Comparison of ENCODE assay signal across 18 cellular contexts in genomic region chr3:69273895-69274294, GRCh38.
DNase-seq lines count a peak whose midpoint lies in the region; FAIRE-seq and TF ChIP-seq lines count a peak whose summit lies in the region.
"Had no signal": no experiment of that assay in that cellular context is flagged by ENCODE, and none has a peak within 500 bp of the region (broad histone marks: within the 10 kb centered on the region; RNA-seq: fewer than 3 reads in every experiment).

No MANE protein-coding gene starts in this region.

- TF ChIP-seq CTCF in MCF 10A (IDR thresholded peaks at IDR 0.05; ENCODE audit: unreplicated experiment) (no peak), breast epithelium (IDR thresholded peaks at IDR 0.05) (no peak), mammary epithelial cell (conservative IDR thresholded peaks at IDR 0.05 in 1 of 2, IDR thresholded peaks at IDR 0.05 in 1 of 2; ENCODE audit: extremely low read depth in 1 of 2, insufficient read depth in 1 of 2, low read depth in 1 of 2, low read length in 2 of 2) (no peak), fibroblast of villous mesenchyme (IDR thresholded peaks at IDR 0.05; ENCODE audit: insufficient read depth, low read depth, low read length) (no peak), smooth muscle cell (IDR thresholded peaks at IDR 0.05; ENCODE audit: borderline replicate concordance, insufficient read depth, poor library complexity, severe bottlenecking) (no peak), Calu3 (IDR thresholded peaks at IDR 0.05; ENCODE audit: unreplicated experiment) (no peak)

- H3K4me3 Mint-ChIP-seq in MCF 10A (ENCODE audit: unreplicated experiment) (no peak overlapping the region), Calu3 (ENCODE audit: low read depth, unreplicated experiment) (no peak overlapping the region)

- H3K36me3 ChIP-seq in breast epithelium (no peaks in the 10 kb centered on the region), mammary epithelial cell (ENCODE audit: insufficient read depth, low read length) (peaks cover 7% of the 10 kb centered on the region), smooth muscle cell (ENCODE audit: low read depth) (no peaks in the 10 kb centered on the region)

- H3K4me2 ChIP-seq in mammary epithelial cell (ENCODE audit: insufficient read depth, low read depth, low read length) = peak overlapping the region; percentile 26
- H3K4me2 ChIP-seq in smooth muscle cell = peak overlapping the region; percentile 25

- CTCF ChIA-PET in MCF 10A (lab: Yijun Ruan, JAX) (interaction anchor here (1.5 to 1.9 kb wide), 3 partner anchors 17 to 154 kb away, joined by 4 to 7 read pairs (median 5); no protein-coding TSS in a partner anchor), mammary epithelial cell (lab: Charles Lee; ENCODE audit: low non-redundant PET) (no interaction called here), Calu3 (lab: Charles Lee) (no interaction called here)

- H3K4me1 Mint-ChIP-seq in MCF 10A (ENCODE audit: insufficient read depth, unreplicated experiment) = peaks cover 16% of the 10 kb centered on the region
- H3K4me1 Mint-ChIP-seq in Calu3 (ENCODE audit: low read depth, unreplicated experiment) = no peaks in the 10 kb centered on the region

- no peak overlapping the region for H2AFZ ChIP-seq in mammary epithelial cell (ENCODE audit: low read depth, low read length)
- no peak overlapping the region for H2AFZ ChIP-seq in smooth muscle cell (ENCODE audit: low read depth)

- H3K27ac ChIP-seq in breast epithelium = no peak overlapping the region
- H3K27ac ChIP-seq in mammary epithelial cell (ENCODE audit: insufficient read depth, low read depth, low read length) = peak overlapping the region; percentile 49
- H3K27ac ChIP-seq in smooth muscle cell (ENCODE audit: low read depth) = no peak overlapping the region
- H3K27ac ChIP-seq: C4-2B had no signal

- H3K9me3 Mint-ChIP-seq in MCF 10A (ENCODE audit: unreplicated experiment) = no peaks in the 10 kb centered on the region
- H3K9me3 Mint-ChIP-seq in Calu3 (ENCODE audit: low read depth, unreplicated experiment) = no peaks in the 10 kb centered on the region

- TF ChIP-seq POLR2A in breast epithelium (IDR thresholded peaks at IDR 0.05) = no peak

- intact Hi-C loops in MCF 10A (cut with micrococcal nuclease) (no loop called here), breast epithelium (cut with DNase I; ENCODE audit: low total_unique reads) (no loop called here), mammary epithelial cell (cut with micrococcal nuclease) (no loop called here), Calu3 (cut with micrococcal nuclease; ENCODE audit: unreplicated experiment) (no loop called here)

- POLR2A ChIA-PET in MCF 10A (lab: Yijun Ruan, JAX) = interaction anchor here (0.6 to 1.8 kb wide), 3 partner anchors 15 to 54 kb away, joined by 3 to 6 read pairs (median 3); no protein-coding TSS in a partner anchor

- no peaks in the 10 kb centered on the region for H3K79me2 ChIP-seq in mammary epithelial cell (ENCODE audit: insufficient read depth, low read length)
- no peaks in the 10 kb centered on the region for H3K79me2 ChIP-seq in smooth muscle cell (ENCODE audit: low read depth)

- H3K4me3 ChIP-seq in breast epithelium = no peak overlapping the region
- H3K4me3 ChIP-seq in mammary epithelial cell (replicated peaks in 1 of 3; ENCODE audit: insufficient read depth in 1 of 3, low read depth in 2 of 3, low read length in 3 of 3) = no peak overlapping the region
- H3K4me3 ChIP-seq in fibroblast of villous mesenchyme (ENCODE audit: low read depth, low read length) = no peak overlapping the region
- H3K4me3 ChIP-seq in smooth muscle cell = no peak overlapping the region
- H3K4me3 ChIP-seq: K562 had no signal

- no peak for FAIRE-seq in GM19239 (lab: Jason Lieb, UNC)
- FAIRE-seq: A204.1, K562 had no signal

- H4K20me1 ChIP-seq in mammary epithelial cell (ENCODE audit: insufficient read depth, low read length) = no peaks in the 10 kb centered on the region
- H4K20me1 ChIP-seq in smooth muscle cell (ENCODE audit: low read depth) = no peaks in the 10 kb centered on the region

- H3K4me1 ChIP-seq in breast epithelium = no peaks in the 10 kb centered on the region
- H3K4me1 ChIP-seq in mammary epithelial cell (ENCODE audit: insufficient read depth, low read length) = peaks cover 15% of the 10 kb centered on the region
- H3K4me1 ChIP-seq in smooth muscle cell (ENCODE audit: low read depth) = peaks cover 14% of the 10 kb centered on the region

- H3K27ac Mint-ChIP-seq in MCF 10A (ENCODE audit: low read depth, unreplicated experiment) (no peak overlapping the region), Calu3 (ENCODE audit: unreplicated experiment) (no peak overlapping the region)

- in situ Hi-C loops in mammary epithelial cell (cut with MboI; ENCODE audit: low sequenced_read_pairs in 2 of 2) = no loop called here

- WGBS in mammary epithelial cell (ENCODE audit: low coverage, missing lambda C conversion rate) = 20% methylated on average over 1 of the region's 1 CpG
- 15% methylated on average over 1 of the region's 1 CpG for WGBS in smooth muscle cell (ENCODE audit: low lambda C conversion rate)

- dilution Hi-C loops in mammary epithelial cell (cut with HindIII; ENCODE audit: low sequenced_read_pairs) = no loop called here

- H3K36me3 Mint-ChIP-seq in MCF 10A (ENCODE audit: insufficient read depth, unreplicated experiment) = no peaks in the 10 kb centered on the region
- no peaks in the 10 kb centered on the region for H3K36me3 Mint-ChIP-seq in Calu3 (ENCODE audit: insufficient read depth, unreplicated experiment)

- H3F3A ChIP-seq in smooth muscle cell (ENCODE audit: low read depth) = no peaks in the 10 kb centered on the region

- no peaks in the 10 kb centered on the region for H3K27me3 ChIP-seq in breast epithelium
- no peaks in the 10 kb centered on the region for H3K27me3 ChIP-seq in mammary epithelial cell (ENCODE audit: insufficient read depth, low read length)
- no peaks in the 10 kb centered on the region for H3K27me3 ChIP-seq in smooth muscle cell (ENCODE audit: low read depth)

- H3K9ac ChIP-seq in mammary epithelial cell (ENCODE audit: insufficient read depth, low read length) = no peak overlapping the region
- no peak overlapping the region for H3K9ac ChIP-seq in smooth muscle cell (ENCODE audit: low read depth)

- peak; percentile 17 for DNase-seq in MCF 10A (ENCODE audit: unreplicated experiment)
- DNase-seq in breast epithelium (ENCODE audit: low spot score in 2 of 2) = no peak
- peak; percentile 76 for DNase-seq in mammary epithelial cell
- peak; percentile 54 for DNase-seq in fibroblast of villous mesenchyme (ENCODE audit: low read depth)
- DNase-seq in smooth muscle cell (lab: John Stamatoyannopoulos, UW; ENCODE audit: unreplicated experiment) = no peak
- DNase-seq in GM19239 (ENCODE audit: insufficient read length, low spot score) = no peak
- DNase-seq in Calu3 = no peak
- DNase-seq in retina = no peak
- DNase-seq: DMS153, EL, NCI-H1105, NCI-H187, NCI-H446 treated with DMSO at 0.1 percent for 48 hours, NCI-H748 treated with DMSO at 0.1 percent for 48 hours, SIG-M5 had no signal

- H3K9me3 ChIP-seq in breast epithelium = no peaks in the 10 kb centered on the region
- H3K9me3 ChIP-seq in mammary epithelial cell (replicated peaks; ENCODE audit: insufficient read depth, low read length) = no peaks in the 10 kb centered on the region
- H3K9me3 ChIP-seq in smooth muscle cell (replicated peaks; ENCODE audit: low read depth) = no peaks in the 10 kb centered on the region

- no peaks in the 10 kb centered on the region for H3K27me3 Mint-ChIP-seq in MCF 10A (ENCODE audit: insufficient read depth, unreplicated experiment)
- no peaks in the 10 kb centered on the region for H3K27me3 Mint-ChIP-seq in Calu3 (ENCODE audit: unreplicated experiment)

- no TSS peak for BruUV-seq in MCF 10A (replicated peaks; lab: Mats Ljungman, UMichigan)
- BruUV-seq in mammary epithelial cell (replicated peaks; lab: Mats Ljungman, UMichigan) = no TSS peak
- no TSS peak for BruUV-seq in Calu3 (replicated peaks; lab: Mats Ljungman, UMichigan)

Comparison
In these comparisons a context has a peak if more than half of its experiments do, and no peak if none do; other contexts are left out.
1. DNase-seq: peak in MCF 10A (single experiment), mammary epithelial cell (single experiment) and fibroblast of villous mesenchyme (single experiment); none in breast epithelium (0 of 2), smooth muscle cell (single experiment), GM19239 (single experiment), Calu3 (single experiment) and retina (single experiment).